Comparison of ENCODE assay signal across 18 cellular contexts in the genomic region with DNA sequence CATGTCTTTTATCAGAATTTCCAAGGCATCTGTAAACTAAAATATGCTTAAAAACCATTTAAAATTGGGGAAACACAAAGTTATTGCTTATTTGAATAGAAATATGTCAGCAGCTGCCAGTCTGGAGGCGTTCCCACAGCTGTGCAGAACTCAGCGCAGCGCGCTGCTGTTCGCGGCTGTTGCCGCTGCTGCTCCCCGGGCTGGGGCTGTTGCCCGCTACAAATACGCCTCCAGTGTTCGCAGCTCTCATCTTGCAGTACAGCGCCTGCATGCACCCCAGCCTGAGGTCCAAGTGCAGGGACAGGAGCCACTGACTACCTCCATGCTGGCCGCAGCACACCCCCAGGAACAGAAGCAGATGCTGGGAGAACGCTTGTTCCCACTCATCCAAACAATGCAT.
A peak's percentile ranks its signal among the peaks of the same experiment; 100 is the strongest.
DNase-seq lines count a peak whose midpoint lies in the region; ATAC-seq, FAIRE-seq and TF ChIP-seq lines count a peak whose summit lies in the region.
"Had no signal": no experiment of that assay in that cellular context is flagged by ENCODE, and none has a peak within 500 bp of the region (broad histone marks: within the 10 kb centered on the region; RNA-seq: fewer than 3 reads in every experiment).

No MANE protein-coding gene starts in this region.

- peak overlapping the region; percentile 82; the same call in 1 of the 2 replicates for H2AFZ ChIP-seq in H1 (ENCODE audit: low read length)
- H2AFZ ChIP-seq: GM23248 had no signal

- H3K27me3 ChIP-seq in H1 (replicated peaks in 1 of 4; ENCODE audit: control insufficient read depth in 3 of 4, extremely low read depth in 1 of 4, insufficient read depth in 3 of 4, low read length in 3 of 4): no peaks in the 10 kb centered on the region
- no peaks in the 10 kb centered on the region for H3K27me3 ChIP-seq in mesendoderm (ENCODE audit: insufficient read depth, low read length, poor library complexity)
- H3K27me3 ChIP-seq in prostate gland (replicated peaks; ENCODE audit: insufficient read depth): no peaks in the 10 kb centered on the region

- H3K4me3 ChIP-seq in H1 (ENCODE audit: extremely low read depth in 1 of 4, insufficient read depth in 2 of 4, low read depth in 3 of 4, low read length in 4 of 4) (no peak overlapping the region), mesendoderm (ENCODE audit: low read length) (no peak overlapping the region), prostate gland (no peak overlapping the region)
- H3K4me3 ChIP-seq: GM23248 had no signal

- H2BK5ac ChIP-seq in H1 (ENCODE audit: low read depth, low read length): no peak overlapping the region
- H2BK5ac ChIP-seq in mesendoderm (ENCODE audit: low read length): no peak overlapping the region

- H3K9ac ChIP-seq in H1 (replicated peaks in 1 of 4; ENCODE audit: extremely low read depth in 1 of 4, low read depth in 3 of 4, low read length in 3 of 4): no peak overlapping the region; a peak in 1 of 7 replicates
- H3K9ac ChIP-seq in mesendoderm (ENCODE audit: low read length): no peak overlapping the region
- H3K9ac ChIP-seq: GM23248 had no signal

- FAIRE-seq in H1 (lab: Jason Lieb, UNC): no peak
- FAIRE-seq: D721Med, HepG2 had no signal

- H3K56ac ChIP-seq in H1 (replicated peaks; ENCODE audit: insufficient read length, low read depth, low read length) (no peak overlapping the region), mesendoderm (ENCODE audit: low read length) (peak overlapping the region; percentile 25)

- H3K4me3 Mint-ChIP-seq in activated CD8-positive, alpha-beta T cell treated with anti-CD3 and anti-CD28 coated beads for 36 hours: no peak overlapping the region
- H3K4me3 Mint-ChIP-seq: CD4-positive, alpha-beta T cell; IgD-negative memory B cell had no signal

- H3K18ac ChIP-seq in H1 (ENCODE audit: extremely low read depth, low read length): no peak overlapping the region
- H3K18ac ChIP-seq in mesendoderm (ENCODE audit: low read length): no peak overlapping the region

- H4K5ac ChIP-seq in H1 (ENCODE audit: insufficient read length, low read depth, low read length): no peak overlapping the region
- H4K5ac ChIP-seq in mesendoderm (ENCODE audit: low read length): no peak overlapping the region

- H3K4ac ChIP-seq in H1 (replicated peaks; ENCODE audit: insufficient read length, low read depth, low read length) (no peak overlapping the region), mesendoderm (ENCODE audit: low read depth, low read length) (no peak overlapping the region)

- H4K91ac ChIP-seq in H1 (replicated peaks; ENCODE audit: insufficient read length, low read length): no peak overlapping the region

- H2BK120ac ChIP-seq in H1 (replicated peaks; ENCODE audit: low read depth, low read length) (no peak overlapping the region), mesendoderm (ENCODE audit: low read depth, low read length) (no peak overlapping the region)

- H2BK12ac ChIP-seq in H1 (ENCODE audit: low read depth, low read length): no peak overlapping the region

- no peaks in the 10 kb centered on the region for H3K4me1 Mint-ChIP-seq in activated CD8-positive, alpha-beta T cell treated with anti-CD3 and anti-CD28 coated beads for 36 hours (ENCODE audit: low read depth)

- TF ChIP-seq RAD21 in H1 (IDR thresholded peaks at IDR 0.05 in 1 of 2, conservative IDR thresholded peaks at IDR 0.05 in 1 of 2; ENCODE audit: low read depth in 2 of 2, low read length in 2 of 2): no peak

- POLR2A ChIA-PET in H1 (lab: Charles Lee; ENCODE audit: partially characterized antibody): no interaction called here
- POLR2A ChIA-PET in activated CD8-positive, alpha-beta T cell treated with anti-CD3 and anti-CD28 coated beads for 36 hours (lab: Charles Lee): no interaction called here

- no peak for ATAC-seq in activated CD8-positive, alpha-beta T cell treated with anti-CD3 and anti-CD28 coated beads for 36 hours
- ATAC-seq: HepG2 had no signal

- peaks cover 2% of the 10 kb centered on the region for H3K9me3 Mint-ChIP-seq in activated CD8-positive, alpha-beta T cell treated with anti-CD3 and anti-CD28 coated beads for 36 hours

- no peak for TF ChIP-seq CTCF in H1 (IDR thresholded peaks at IDR 0.05; ENCODE audit: control extremely low read depth in 1 of 3, insufficient read depth in 1 of 3, low read depth in 1 of 3, low read length in 3 of 3)
- no peak for TF ChIP-seq CTCF in prostate gland (IDR thresholded peaks at IDR 0.05)
- no peak for TF ChIP-seq CTCF in activated CD8-positive, alpha-beta T cell treated with anti-CD3 and anti-CD28 coated beads for 36 hours (IDR thresholded peaks at IDR 0.05)

- H3K4me1 ChIP-seq in H1 (replicated peaks in 1 of 4; ENCODE audit: control insufficient read depth in 3 of 4, insufficient read depth in 4 of 4, low read length in 3 of 4): no peaks in the 10 kb centered on the region
- no peaks in the 10 kb centered on the region for H3K4me1 ChIP-seq in mesendoderm (ENCODE audit: control insufficient read depth, low read depth, low read length)
- no peaks in the 10 kb centered on the region for H3K4me1 ChIP-seq in prostate gland (replicated peaks)
- H3K4me1 ChIP-seq: Caco-2 had no signal

- H4K8ac ChIP-seq in H1 (ENCODE audit: extremely low read depth, insufficient read depth, low read length): no peak overlapping the region; the same call in 1 of the 2 replicates
- no peak overlapping the region for H4K8ac ChIP-seq in mesendoderm (ENCODE audit: low read depth, low read length)

- H2AK5ac ChIP-seq in H1 (ENCODE audit: low read depth, low read length) (no peak overlapping the region), mesendoderm (ENCODE audit: low read length) (no peak overlapping the region)

- H3K79me2 ChIP-seq in H1 (ENCODE audit: control insufficient read depth in 1 of 2, insufficient read depth in 2 of 2, low read length in 2 of 2): no peaks in the 10 kb centered on the region
- H3K79me2 ChIP-seq in mesendoderm (ENCODE audit: control insufficient read depth, insufficient read depth, low read length): no peaks in the 10 kb centered on the region

- no peak for TF ChIP-seq EP300 in H1 (IDR thresholded peaks at IDR 0.05; ENCODE audit: borderline replicate concordance in 1 of 2, low read depth in 2 of 2, low read length in 2 of 2)

- H3K4me2 ChIP-seq in H1 (ENCODE audit: insufficient read depth in 1 of 2, low read depth in 2 of 2, low read length in 2 of 2): no peak overlapping the region
- no peak overlapping the region for H3K4me2 ChIP-seq in mesendoderm (ENCODE audit: low read length)

- H3K9me3 ChIP-seq in H1 (ENCODE audit: insufficient read depth in 2 of 2, low read depth in 1 of 2, low read length in 1 of 2): no peaks in the 10 kb centered on the region
- no peaks in the 10 kb centered on the region for H3K9me3 ChIP-seq in prostate gland
- H3K9me3 ChIP-seq: Caco-2 had no signal

- H3K27ac ChIP-seq in H1 (ENCODE audit: low read depth, low read length) (no peak overlapping the region), mesendoderm (ENCODE audit: low read depth, low read length) (no peak overlapping the region), prostate gland (no peak overlapping the region)
- H3K27ac ChIP-seq: C4-2B, GM23248 had no signal

- DNase-seq in ELF-1 (ENCODE audit: low read depth, low spot score) (peak; percentile 8), H1 (ENCODE audit: low read depth in 1 of 2, low spot score in 2 of 2) (no peak), mesendoderm (no peak), prostate gland (ENCODE audit: low spot score) (no peak), iPS-NIHi7 (ENCODE audit: extremely low spot score) (no peak)
- no peak for DNase-seq in activated CD8-positive, alpha-beta T cell treated with anti-CD3 and anti-CD28 coated beads for 36 hours
- DNase-seq: Caco-2; CD4-positive, alpha-beta T cell; DMS153; DMS79; GF-D8; GM23248; H7; KBM-7 had no signal

- no peaks in the 10 kb centered on the region for H3K27me3 Mint-ChIP-seq in activated CD8-positive, alpha-beta T cell treated with anti-CD3 and anti-CD28 coated beads for 36 hours
- H3K27me3 Mint-ChIP-seq: CD4-positive, alpha-beta T cell had no signal

- intact Hi-C loops in prostate gland (cut with DNase I): no loop called here
- intact Hi-C loops in activated CD8-positive, alpha-beta T cell treated with anti-CD3 and anti-CD28 coated beads for 36 hours (cut with micrococcal nuclease): no loop called here

- H3K79me1 ChIP-seq in H1 (ENCODE audit: low read depth, low read length) (no peaks in the 10 kb centered on the region), mesendoderm (ENCODE audit: low read length) (no peaks in the 10 kb centered on the region)

- 95% methylated on average over 14 of the region's 14 CpGs; no CpG with 5 or more reads in 1 of the 2 experiments for WGBS in H1 (ENCODE audit: extremely low coverage in 1 of 2, insufficient coverage in 1 of 2, insufficient read length in 1 of 2, insufficient replicate concordance in 2 of 2, low coverage in 1 of 2, low lambda C conversion rate in 2 of 2, missing lambda C conversion rate in 1 of 2), 2 experiments
- WGBS in mesendoderm (ENCODE audit: extremely low coverage, insufficient coverage, low lambda C conversion rate): no CpG with 5 or more reads among the region's 14 CpGs
- 95% methylated on average over 13 of the region's 14 CpGs for WGBS in prostate gland

- H3K36me3 ChIP-seq in H1 (ENCODE audit: control insufficient read depth in 2 of 4, insufficient read depth in 4 of 4, low read length in 3 of 4): no peaks in the 10 kb centered on the region
- H3K36me3 ChIP-seq in mesendoderm (ENCODE audit: control insufficient read depth, insufficient read depth, low read length): no peaks in the 10 kb centered on the region
- no peaks in the 10 kb centered on the region for H3K36me3 ChIP-seq in prostate gland

- no peaks in the 10 kb centered on the region for H3K23me2 ChIP-seq in H1 (ENCODE audit: low read depth, low read length)

- H2BK20ac ChIP-seq in H1 (ENCODE audit: low read length): no peak overlapping the region

- H3K23ac ChIP-seq in H1 (ENCODE audit: insufficient read length) (no peak overlapping the region), mesendoderm (ENCODE audit: low read length) (no peak overlapping the region)

- TF ChIP-seq POLR2A in H1 (IDR thresholded peaks at IDR 0.05; ENCODE audit: control extremely low read depth in 1 of 2, low read depth in 2 of 2, low read length in 2 of 2) (no peak), prostate gland (IDR thresholded peaks at IDR 0.05) (no peak)

- H4K20me1 ChIP-seq in H1 (replicated peaks in 1 of 2; ENCODE audit: control insufficient read depth in 1 of 2, insufficient read depth in 2 of 2, low read length in 2 of 2): no peaks in the 10 kb centered on the region

- H3K36me3 Mint-ChIP-seq in activated CD8-positive, alpha-beta T cell treated with anti-CD3 and anti-CD28 coated beads for 36 hours (ENCODE audit: low read depth): no peaks in the 10 kb centered on the region
- H3K36me3 Mint-ChIP-seq: IgD-negative memory B cell had no signal

- CTCF ChIA-PET in H1 (lab: Charles Lee; ENCODE audit: partially characterized antibody): interaction anchor here (1.7 kb wide), 1 partner anchor 24 kb away, joined by 5 read pairs; no protein-coding TSS in a partner anchor
- CTCF ChIA-PET in activated CD8-positive, alpha-beta T cell treated with anti-CD3 and anti-CD28 coated beads for 36 hours (lab: Charles Lee): no interaction called here

- no peak overlapping the region for H3K14ac ChIP-seq in H1 (ENCODE audit: insufficient read length)

- no peak overlapping the region for H3K27ac Mint-ChIP-seq in activated CD8-positive, alpha-beta T cell treated with anti-CD3 and anti-CD28 coated beads for 36 hours
- H3K27ac Mint-ChIP-seq: CD4-positive, alpha-beta T cell; IgD-negative memory B cell had no signal

- H2BK15ac ChIP-seq in H1 (ENCODE audit: low read length) (no peak overlapping the region), mesendoderm (replicated peaks; ENCODE audit: low read depth) (no peak overlapping the region)
